Comparison of ENCODE assay signal across 18 cellular contexts in the genomic region with DNA sequence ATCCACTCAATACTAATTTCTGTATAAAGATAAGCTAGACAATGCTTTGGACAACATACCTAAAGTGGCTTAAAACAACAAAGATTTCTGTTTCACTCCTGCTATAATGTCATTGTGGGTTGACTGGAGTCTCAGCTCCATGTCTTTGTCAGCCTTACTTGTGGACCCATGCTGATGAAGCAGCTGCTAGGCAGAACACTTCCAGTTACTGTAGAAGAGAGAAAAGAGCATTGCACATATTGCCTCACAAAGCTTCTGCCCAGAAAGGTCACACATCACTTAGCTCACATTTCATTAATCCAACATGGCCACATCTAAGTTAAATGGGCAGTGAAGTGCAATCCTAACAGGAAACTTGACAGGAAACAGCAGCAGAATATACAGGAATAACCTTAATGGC.
"Had no signal": no experiment of that assay in that cellular context is flagged by ENCODE, and none has a peak within 500 bp of the region (broad histone marks: within the 10 kb centered on the region; RNA-seq: fewer than 3 reads in every experiment).

No MANE protein-coding gene starts in this region.

- DNase-seq: KBM-7, MV-4-11, NCI-H1048, NCI-H1105, NCI-H1417, NCI-H1436 treated with DMSO at 0.1 percent for 48 hours, NCI-H1694, NCI-H187 treated with DMSO at 0.1 percent for 48 hours, NCI-H2029 treated with DMSO at 0.1 percent for 48 hours, NCI-H2171 treated with DMSO at 0.1 percent for 48 hours, NCI-H345, NCI-H446 treated with DMSO at 0.1 percent for 48 hours, NCI-H510A treated with DMSO at 0.1 percent for 48 hours, NCI-H526, NCI-H82, Right ventricle myocardium superior, RPMI8226, SIG-M5 had no signal
